ENCODE assay signal across 23 cellular contexts in the genomic region with DNA sequence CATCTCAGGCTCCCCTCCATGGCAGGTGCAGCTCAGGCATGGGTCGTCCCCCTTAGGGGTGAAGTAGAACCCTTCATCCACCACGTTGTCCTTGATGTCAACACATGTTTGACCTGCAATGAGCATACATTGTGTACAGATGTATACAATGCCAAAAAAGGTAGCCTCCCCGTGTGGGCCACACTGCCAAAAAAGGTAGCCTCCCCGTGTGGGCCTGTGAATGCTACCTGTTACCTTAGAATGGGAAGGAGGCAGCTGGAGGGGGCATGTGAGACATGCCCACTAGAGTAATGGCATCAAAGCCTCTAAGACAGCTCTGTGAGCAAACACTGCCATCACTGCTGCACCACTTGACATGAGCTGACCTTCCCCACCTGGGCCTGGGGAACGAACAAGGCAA.
"Had no signal": no experiment of that assay in that cellular context is flagged by ENCODE, and none has a peak within 500 bp of the region (broad histone marks: within the 10 kb centered on the region; RNA-seq: fewer than 3 reads in every experiment).

No MANE protein-coding gene starts in this region.

- H3K27me3 ChIP-seq: esophagus muscularis mucosa, gastroesophageal sphincter, neutrophil, suprapubic skin, thyroid gland, uterus had no signal

- H3K9me3 ChIP-seq: esophagus muscularis mucosa, gastroesophageal sphincter, neutrophil, suprapubic skin, thyroid gland, uterus had no signal

- H3K27me3 Mint-ChIP-seq: dendritic cell treated with granulocyte-macrophage colony-stimulating factor and Interleukin-4, amounts not matched to agents 40 ng/mL and 50 ng/mL, for 4 days; effector memory CD8-positive, alpha-beta T cell; type B pancreatic cell had no signal

- DNase-seq: effector memory CD8-positive, alpha-beta T cell; foreskin fibroblast; glutamatergic neuron; immature natural killer cell; left ventricle myocardium superior; mesenchymal stem cell; midbrain; nephron progenitor cell; right cardiac atrium; stimulated activated CD4-positive, alpha-beta T cell treated with anti-CD3 and anti-CD28 coated beads, Interleukin-4, amount 100 ng/mL, for 1 hour; stimulated activated CD8-positive, alpha-beta memory T cell treated with anti-CD3 and anti-CD28 coated beads, Interleukin-4, amount 100 ng/mL, for 48 hours; stimulated activated naive CD8-positive, alpha-beta T cell treated with anti-CD3 and anti-CD28 coated beads, Interleukin-15, Interleukin-2, amounts not matched to agents 100 U/mL and 50 U/mL, for 24 hours; thyroid gland; uterus had no signal

- H3K4me1 Mint-ChIP-seq: nephron progenitor cell had no signal

- H3K36me3 ChIP-seq: uterus had no signal

- H3K4me3 ChIP-seq: esophagus muscularis mucosa, gastroesophageal sphincter, lung, suprapubic skin, thyroid gland, uterus had no signal

- H3K27ac Mint-ChIP-seq: dendritic cell treated with granulocyte-macrophage colony-stimulating factor and Interleukin-4, amounts not matched to agents 40 ng/mL and 50 ng/mL, for 4 days; nephron progenitor cell; stimulated activated effector memory CD8-positive, alpha-beta T cell treated with anti-CD3 and anti-CD28 coated beads, Interleukin-12 subunit alpha, Interleukin-12 subunit beta, amount 100 ng/mL, for 72 hours; type B pancreatic cell had no signal

- ATAC-seq: effector memory CD8-positive, alpha-beta T cell; gastroesophageal sphincter; left ventricle myocardium superior; right cardiac atrium; stimulated activated effector memory CD8-positive, alpha-beta T cell treated with anti-CD3 and anti-CD28 coated beads, Interleukin-12 subunit alpha, Interleukin-12 subunit beta, amount 100 ng/mL, for 72 hours; stimulated activated naive CD8-positive, alpha-beta T cell treated with anti-CD3 and anti-CD28 coated beads, Interleukin-15, Interleukin-2, amounts not matched to agents 100 U/mL and 50 U/mL, for 24 hours had no signal

- H3K4me3 Mint-ChIP-seq: dendritic cell treated with granulocyte-macrophage colony-stimulating factor and Interleukin-4, amounts not matched to agents 40 ng/mL and 50 ng/mL, for 4 days; effector memory CD8-positive, alpha-beta T cell; immature natural killer cell; nephron progenitor cell; stimulated activated effector memory CD8-positive, alpha-beta T cell treated with anti-CD3 and anti-CD28 coated beads, Interleukin-12 subunit alpha, Interleukin-12 subunit beta, amount 100 ng/mL, for 72 hours; type B pancreatic cell had no signal

- H3K27ac ChIP-seq: epithelial cell of prostate, esophagus muscularis mucosa, gastroesophageal sphincter, neutrophil, suprapubic skin, thyroid gland, uterus had no signal

- H3K4me1 ChIP-seq: esophagus muscularis mucosa, gastroesophageal sphincter, suprapubic skin, uterus had no signal

- H3K9me3 Mint-ChIP-seq: dendritic cell treated with granulocyte-macrophage colony-stimulating factor and Interleukin-4, amounts not matched to agents 40 ng/mL and 50 ng/mL, for 4 days; effector memory CD8-positive, alpha-beta T cell; immature natural killer cell; nephron progenitor cell; stimulated activated effector memory CD8-positive, alpha-beta T cell treated with anti-CD3 and anti-CD28 coated beads, Interleukin-12 subunit alpha, Interleukin-12 subunit beta, amount 100 ng/mL, for 72 hours; type B pancreatic cell had no signal
